1 cellular context compared by ENCODE assay signal in genomic region chr2:119856469-119856901, GRCh38.
A peak's percentile ranks its signal among the peaks of the same experiment; 100 is the strongest.
TF ChIP-seq lines count a peak whose summit lies in the region.

No MANE protein-coding gene starts in this region.

TF ChIP-seq in K562, 482 proteins besides CTCF, POLR2A, EP300 and RAD21 (continued from another document and continues in another):
- TF ChIP-seq POLR3G (IDR thresholded peaks at IDR 0.05; ENCODE audit: extremely low read depth, insufficient read length, insufficient replicate concordance) (no peak), ZNF318 (IDR thresholded peaks at IDR 0.05; ENCODE audit: borderline replicate concordance in 1 of 2, low read depth in 1 of 2) (no peak), TAL1 (IDR thresholded peaks at IDR 0.05) (peak; percentile 71), STAT5A (IDR thresholded peaks at IDR 0.05; ENCODE audit: borderline replicate concordance, low read length) (peak; percentile 41; the same call in 1 of the 2 replicates), MCM5 (IDR thresholded peaks at IDR 0.05; ENCODE audit: low read depth) (no peak), SREBF2 (CRISPR knock-in tag; IDR thresholded peaks at IDR 0.05) (no peak), ZNF766 (CRISPR knock-in tag; conservative IDR thresholded peaks at IDR 0.05) (no peak), CC2D1A (IDR thresholded peaks at IDR 0.05) (0 out of 2 replicates have a peak, but pooled peaks have one; percentile 17), PML (IDR thresholded peaks at IDR 0.05; ENCODE audit: low read length) (peak; percentile 35; the same call in 1 of the 2 replicates), NKRF (IDR thresholded peaks at IDR 0.05; ENCODE audit: borderline replicate concordance) (no peak), NFIC (IDR thresholded peaks at IDR 0.05) (peak; percentile 19; the same call in 1 of the 2 replicates), RCOR1 (IDR thresholded peaks at IDR 0.05; ENCODE audit: borderline replicate concordance in 1 of 2, low read depth in 2 of 2, low read length in 2 of 2) (peak in 1 of 2 experiments; percentile 46; a peak in 2 of 4 replicates), USF2 (CRISPR knock-in tag; IDR thresholded peaks at IDR 0.05) (no peak), CBFA2T3 (IDR thresholded peaks at IDR 0.05) (peak; percentile 85), ZNF584 (CRISPR knock-in tag; IDR thresholded peaks at IDR 0.05; ENCODE audit: low read depth) (0 out of 2 replicates have a peak, but pooled peaks have one; percentile 65), GABPB1 (CRISPR knock-in tag; IDR thresholded peaks at IDR 0.05) (peak; percentile 49; the same call in 1 of the 2 replicates), MAX (CRISPR knock-in tag; IDR thresholded peaks at IDR 0.05) (no peak), CBX5 (IDR thresholded peaks at IDR 0.05; ENCODE audit: borderline replicate concordance, low read depth) (no peak), NR1H2 (CRISPR knock-in tag; IDR thresholded peaks at IDR 0.05) (no peak), LEF1 (IDR thresholded peaks at IDR 0.05) (peak; percentile 40; the same call in 1 of the 2 replicates), DPF2 (IDR thresholded peaks at IDR 0.05) (peak; percentile 69; the same call in 1 of the 2 replicates), FOXK2 (conservative IDR thresholded peaks at IDR 0.05 in 1 of 2, IDR thresholded peaks at IDR 0.05 in 1 of 2; ENCODE audit: low read depth in 2 of 2) (peak; percentile 72 to 79), HIVEP1 (CRISPR knock-in tag; IDR thresholded peaks at IDR 0.05) (no peak), GTF2E2 (tag; IDR thresholded peaks at IDR 0.05) (no peak), MLLT1 (IDR thresholded peaks at IDR 0.05) (no peak), FOXA3 (CRISPR knock-in tag; conservative IDR thresholded peaks at IDR 0.05 in 1 of 2, IDR thresholded peaks at IDR 0.05 in 1 of 2) (0 out of 4 replicates have a peak, but pooled peaks of 1 of the 2 experiments have one; percentile 10), BACH1 (tag; IDR thresholded peaks at IDR 0.05) (no peak), GTF2B (IDR thresholded peaks at IDR 0.05; ENCODE audit: extremely low read depth, insufficient read length) (no peak), ZBTB40 (IDR thresholded peaks at IDR 0.05) (0 out of 2 replicates have a peak, but pooled peaks have one; percentile 24), ZBTB40 (CRISPR knock-in tag; IDR thresholded peaks at IDR 0.05) (no peak), ZBTB12 (CRISPR knock-in tag; IDR thresholded peaks at IDR 0.05) (no peak), ZNF274 (IDR thresholded peaks at IDR 0.05; ENCODE audit: borderline replicate concordance, low read depth, low read length) (no peak), LCOR (CRISPR knock-in tag; IDR thresholded peaks at IDR 0.05) (0 out of 2 replicates have a peak, but pooled peaks have one; percentile 21), SOX6 (IDR thresholded peaks at IDR 0.05) (peak; percentile 63)
